In genomic region chrX:154486052-154486395, GRCh38 we compare ENCODE assay signal across 8 cellular contexts. TPM values are rescaled to one million over a fixed set of nuclear protein-coding genes. Genes with fewer than 3 reads are reported as not detected.
A peak's percentile ranks its signal among the peaks of the same experiment; 100 is the strongest.
DNase-seq lines count a peak whose midpoint lies in the region; ATAC-seq, FAIRE-seq and TF ChIP-seq lines count a peak whose summit lies in the region.

No MANE protein-coding gene starts in this region.

- H3K27me3 ChIP-seq in CD8-positive, alpha-beta memory T cell (ENCODE audit: insufficient read depth, low read length, poor library complexity, severe bottlenecking), result no peaks in the 10 kb centered on the region
- H3K27me3 ChIP-seq in MG63, result no peaks in the 10 kb centered on the region
- no peaks in the 10 kb centered on the region for H3K27me3 ChIP-seq in keratinocyte (ENCODE audit: control insufficient read depth, extremely low read depth, insufficient read depth, low read length)

- H3K4me2 ChIP-seq in keratinocyte (ENCODE audit: control insufficient read depth, extremely low read depth, insufficient read depth, low read depth, low read length), result peak overlapping the region; percentile 70

- H3K27ac ChIP-seq in CD8-positive, alpha-beta memory T cell (ENCODE audit: low read depth, low read length), result peak overlapping the region; percentile 70
- H3K27ac ChIP-seq in keratinocyte (ENCODE audit: control insufficient read depth, insufficient read depth, low read length), result no peak overlapping the region

- peak overlapping the region; percentile 60 for H3K9ac ChIP-seq in keratinocyte (ENCODE audit: control insufficient read depth, extremely low read depth, insufficient read depth, low read length)

- H3K4me3 Mint-ChIP-seq in CD8-positive, alpha-beta memory T cell, result peak overlapping the region in 3 of 7 donors; percentile 18 to 26 (median 23)
- H3K4me3 Mint-ChIP-seq in stimulated activated memory B cell treated with anti-CD40 and anti-IgM and Interleukin-4, amounts not matched to agents 10 μg/mL and 1 μg/mL and 100 μg/mL, for 72 hours, result peak overlapping the region; percentile 69

- H3K4me3 ChIP-seq in CD8-positive, alpha-beta memory T cell (ENCODE audit: low read length), result peak overlapping the region; percentile 34
- H3K4me3 ChIP-seq in MG63 (peak overlapping the region; percentile 59), astrocyte of the cerebellum (ENCODE audit: low read depth, low read length) (peak overlapping the region; percentile 46), keratinocyte (ENCODE audit: control insufficient read depth in 2 of 3, extremely low read depth in 1 of 3, insufficient read depth in 2 of 3, low read depth in 1 of 3, low read length in 3 of 3) (peak overlapping the region; percentile 47 to 58 (median 55))

- H3K27me3 Mint-ChIP-seq in CD8-positive, alpha-beta memory T cell, result peaks cover 0 to 12% of the 10 kb centered on the region in 2 donors
- no peaks in the 10 kb centered on the region for H3K27me3 Mint-ChIP-seq in stimulated activated memory B cell treated with anti-CD40 and anti-IgM and Interleukin-4, amounts not matched to agents 10 μg/mL and 1 μg/mL and 100 μg/mL, for 72 hours

- CTCF ChIA-PET in CD8-positive, alpha-beta memory T cell (lab: Charles Lee), result interaction anchor here (0.8 kb wide), 1 partner anchor 49 kb away, joined by 3 read pairs; no protein-coding TSS in a partner anchor

- in situ Hi-C loops in astrocyte of the cerebellum (cut with HindIII; ENCODE audit: low sequenced_read_pairs), result loop anchor here (5.0 kb wide), 1 partner anchor 39 kb away; no protein-coding TSS in a partner anchor

- peak; percentile 22 to 61 (median 36) for DNase-seq in CD8-positive, alpha-beta memory T cell
- peak; percentile 15 for DNase-seq in MG63
- DNase-seq in astrocyte of the cerebellum (ENCODE audit: low read depth), result no peak
- DNase-seq in keratinocyte (ENCODE audit: low read depth, low spot score), result no peak
- no peak for DNase-seq in NCI-H510A treated with DMSO at 0.1 percent for 48 hours (lab: John Stamatoyannopoulos, UW)
- DNase-seq in NK-92 (lab: John Stamatoyannopoulos, UW; ENCODE audit: unreplicated experiment), result no peak

- ATAC-seq in stimulated activated memory B cell treated with anti-CD40 and anti-IgM and Interleukin-4, amounts not matched to agents 10 μg/mL and 1 μg/mL and 100 μg/mL, for 72 hours, result no peak
- no peak for ATAC-seq in HG03460 (IDR thresholded peaks at IDR 0.05; ENCODE audit: unreplicated experiment)

- no peaks in the 10 kb centered on the region for H3K36me3 ChIP-seq in CD8-positive, alpha-beta memory T cell (ENCODE audit: insufficient read depth, low read length)
- peaks cover 16% of the 10 kb centered on the region for H3K36me3 ChIP-seq in MG63
- H3K36me3 ChIP-seq in keratinocyte (ENCODE audit: control insufficient read depth in 2 of 2, extremely low read depth in 1 of 2, insufficient read depth in 2 of 2, low read length in 2 of 2), result peaks cover 5 to 8% of the 10 kb centered on the region in 2 experiments

- H4K20me1 ChIP-seq in keratinocyte (ENCODE audit: control insufficient read depth, extremely low read depth, insufficient read depth, low read length), result no peaks in the 10 kb centered on the region

- no peak for FAIRE-seq in keratinocyte (lab: Jason Lieb, UNC)

- H3K27ac Mint-ChIP-seq in CD8-positive, alpha-beta memory T cell, result peak overlapping the region in 1 of 8 donors; percentile 23
- H3K27ac Mint-ChIP-seq in stimulated activated memory B cell treated with anti-CD40 and anti-IgM and Interleukin-4, amounts not matched to agents 10 μg/mL and 1 μg/mL and 100 μg/mL, for 72 hours, result no peak overlapping the region

- H3K9me1 ChIP-seq in keratinocyte (ENCODE audit: control insufficient read depth, extremely low read depth, insufficient read depth, low read length), result no peaks in the 10 kb centered on the region

- H3K4me1 ChIP-seq in CD8-positive, alpha-beta memory T cell (ENCODE audit: insufficient read depth, low read length), result peaks cover 19% of the 10 kb centered on the region
- peaks cover 13% of the 10 kb centered on the region for H3K4me1 ChIP-seq in keratinocyte (ENCODE audit: control insufficient read depth, extremely low read depth, insufficient read depth, low read length)

- no peak for TF ChIP-seq CTCF in astrocyte of the cerebellum (IDR thresholded peaks at IDR 0.05; ENCODE audit: low read depth, low read length, missing control alignments)
- TF ChIP-seq CTCF in keratinocyte (optimal IDR thresholded peaks at IDR 0.05 in 1 of 3, IDR thresholded peaks at IDR 0.05 in 1 of 3, conservative IDR thresholded peaks at IDR 0.05 in 1 of 3; ENCODE audit: extremely low read depth in 1 of 3, insufficient read depth in 2 of 3, low read length in 3 of 3), result no peak

- dilution Hi-C loops in keratinocyte (cut with MboI; ENCODE audit: extremely low pct_ligation_motif_present, low sequenced_read_pairs), result no loop called here

- peaks cover 11% of the 10 kb centered on the region for H3K79me2 ChIP-seq in keratinocyte (ENCODE audit: control insufficient read depth, insufficient read depth, low read length)

- H2AFZ ChIP-seq in keratinocyte (ENCODE audit: control insufficient read depth, low read length), result no peak overlapping the region

- H3K9me3 ChIP-seq in CD8-positive, alpha-beta memory T cell (ENCODE audit: low read length), result no peaks in the 10 kb centered on the region
- no peaks in the 10 kb centered on the region for H3K9me3 ChIP-seq in MG63
- no peaks in the 10 kb centered on the region for H3K9me3 ChIP-seq in keratinocyte (ENCODE audit: control insufficient read depth, low read depth, low read length)

- H3K9me3 Mint-ChIP-seq in CD8-positive, alpha-beta memory T cell, result no peaks in the 10 kb centered on the region
- H3K9me3 Mint-ChIP-seq in stimulated activated memory B cell treated with anti-CD40 and anti-IgM and Interleukin-4, amounts not matched to agents 10 μg/mL and 1 μg/mL and 100 μg/mL, for 72 hours, result no peaks in the 10 kb centered on the region

- peaks cover 12 to 45% (median 26%) of the 10 kb centered on the region in 3 donors for H3K4me1 Mint-ChIP-seq in CD8-positive, alpha-beta memory T cell
- peaks cover 50% of the 10 kb centered on the region for H3K4me1 Mint-ChIP-seq in stimulated activated memory B cell treated with anti-CD40 and anti-IgM and Interleukin-4, amounts not matched to agents 10 μg/mL and 1 μg/mL and 100 μg/mL, for 72 hours

- POLR2A ChIA-PET in CD8-positive, alpha-beta memory T cell (lab: Charles Lee), result interaction anchor here (0.6 to 2.2 kb wide), 4 partner anchors 11 to 492 kb away, joined by 3 to 15 read pairs (median 6); partner anchors contain the start of gene RPL10

- peaks cover 0 to 29% (median 4%) of the 10 kb centered on the region in 3 donors for H3K36me3 Mint-ChIP-seq in CD8-positive, alpha-beta memory T cell
- H3K36me3 Mint-ChIP-seq in stimulated activated memory B cell treated with anti-CD40 and anti-IgM and Interleukin-4, amounts not matched to agents 10 μg/mL and 1 μg/mL and 100 μg/mL, for 72 hours, result peaks cover 14% of the 10 kb centered on the region

RNA-seq across cellular contexts. Expression of gene UBL4A, which starts 0.4 kb away (rescaled TPM):
- 10 to 100 TPM; 58.9 to 64.3 TPM for total RNA-seq in CD8-positive, alpha-beta memory T cell
- polyA plus RNA-seq in CD8-positive, alpha-beta memory T cell, result 55.3 TPM
- 51.9 and 101 TPM in 2 replicates for total RNA-seq in MG63 (2014; rRNA removed; shearing (Covaris generic); ENCODE audit: low replicate concordance)
- polyA plus RNA-seq in keratinocyte, result 15.2 to 26.7 TPM (median 20.4 TPM) in 3 replicates
- 6.4 TPM for polyA plus RNA-seq in keratinocyte (2011; ENCODE audit: low read depth)
- 17.7 and 25.1 TPM in 2 replicates for polyA plus RNA-seq in keratinocyte (2011; cell fraction: cytosol; rRNA removed)
- 10.3 and 13.2 TPM in 2 replicates for polyA plus RNA-seq in keratinocyte (2011; cell fraction: nucleus; rRNA removed)
- polyA plus RNA-seq in keratinocyte (2012; ENCODE audit: low replicate concordance), result 16.5 and 25.0 TPM in 2 replicates
- polyA minus RNA-seq in keratinocyte, result 18.1 to 23.2 TPM (median 22.4 TPM) in 3 replicates
- polyA minus RNA-seq in keratinocyte (2011; cell fraction: cytosol; rRNA and poly(A)+ RNA removed), result 31.3 TPM
- 8.1 and 10.2 TPM in 2 replicates for polyA minus RNA-seq in keratinocyte (2011; cell fraction: nucleus; rRNA and poly(A)+ RNA removed)

RNA-seq across cellular contexts. Expression of gene SLC10A3, which starts 4.4 kb away (rescaled TPM):
- 10 to 100 TPM; 40.8 to 45.7 TPM for total RNA-seq in CD8-positive, alpha-beta memory T cell
- polyA plus RNA-seq in CD8-positive, alpha-beta memory T cell, result 81.0 TPM
- total RNA-seq in MG63 (2014; rRNA removed; shearing (Covaris generic); ENCODE audit: low replicate concordance), result 5.1 and 15.2 TPM in 2 replicates
- 8.1 to 15.9 TPM (median 15.0 TPM) in 3 replicates for polyA plus RNA-seq in keratinocyte
- 4.8 TPM for polyA plus RNA-seq in keratinocyte (2011; ENCODE audit: low read depth)
- 8.3 and 17.7 TPM in 2 replicates for polyA plus RNA-seq in keratinocyte (2011; cell fraction: cytosol; rRNA removed)
- polyA plus RNA-seq in keratinocyte (2011; cell fraction: nucleus; rRNA removed), result 9.8 and 14.2 TPM in 2 replicates
- polyA plus RNA-seq in keratinocyte (2012; ENCODE audit: low replicate concordance), result 21.3 and 30.3 TPM in 2 replicates
- polyA minus RNA-seq in keratinocyte, result 11.3 to 18.4 TPM (median 17.8 TPM) in 3 replicates
- 27.4 TPM for polyA minus RNA-seq in keratinocyte (2011; cell fraction: cytosol; rRNA and poly(A)+ RNA removed)
- 11.1 and 13.3 TPM in 2 replicates for polyA minus RNA-seq in keratinocyte (2011; cell fraction: nucleus; rRNA and poly(A)+ RNA removed)

RNA-seq across cellular contexts. Expression of gene LAGE3, which starts 6.9 kb away (rescaled TPM):
- 10 to 100 TPM; 72.5 to 74.6 TPM for total RNA-seq in CD8-positive, alpha-beta memory T cell
- 51.2 TPM for polyA plus RNA-seq in CD8-positive, alpha-beta memory T cell
- 20.5 and 25.7 TPM in 2 replicates for total RNA-seq in MG63 (2014; rRNA removed; shearing (Covaris generic); ENCODE audit: low replicate concordance)
- 6.3 to 11.4 TPM (median 9.3 TPM) in 3 replicates for polyA plus RNA-seq in keratinocyte
- 3.3 TPM for polyA plus RNA-seq in keratinocyte (2011; ENCODE audit: low read depth)
- 6.4 and 9.9 TPM in 2 replicates for polyA plus RNA-seq in keratinocyte (2011; cell fraction: cytosol; rRNA removed)
- polyA plus RNA-seq in keratinocyte (2011; cell fraction: nucleus; rRNA removed), result 2.3 and 2.8 TPM in 2 replicates
- 13.8 and 14.4 TPM in 2 replicates for polyA plus RNA-seq in keratinocyte (2012; ENCODE audit: low replicate concordance)
- 2.7 to 4.3 TPM (median 3.4 TPM) in 3 replicates for polyA minus RNA-seq in keratinocyte
- polyA minus RNA-seq in keratinocyte (2011; cell fraction: cytosol; rRNA and poly(A)+ RNA removed), result 14.6 TPM
- polyA minus RNA-seq in keratinocyte (2011; cell fraction: nucleus; rRNA and poly(A)+ RNA removed), result 1.4 TPM in 2 replicates

RNA-seq across cellular contexts. Expression of gene PLXNA3, which starts 27.9 kb away (rescaled TPM):
- total RNA-seq in CD8-positive, alpha-beta memory T cell, result 10 to 100 TPM; 34.1 to 39.2 TPM
- polyA plus RNA-seq in CD8-positive, alpha-beta memory T cell, result 0.79 TPM
- total RNA-seq in MG63 (2014; rRNA removed; shearing (Covaris generic); ENCODE audit: low replicate concordance), result 0.27 and 5.0 TPM in 2 replicates
- polyA plus RNA-seq in keratinocyte, result 7.6 to 14.2 TPM (median 13.0 TPM) in 3 replicates
- polyA plus RNA-seq in keratinocyte (2011; ENCODE audit: low read depth), result 4.0 TPM
- 4.0 and 5.3 TPM in 2 replicates for polyA plus RNA-seq in keratinocyte (2011; cell fraction: cytosol; rRNA removed)
- 71.8 and 104 TPM in 2 replicates for polyA plus RNA-seq in keratinocyte (2011; cell fraction: nucleus; rRNA removed)
- polyA plus RNA-seq in keratinocyte (2012; ENCODE audit: low replicate concordance), result 11.7 and 20.8 TPM in 2 replicates
- 21.9 to 111 TPM (median 32.0 TPM) in 3 replicates for polyA minus RNA-seq in keratinocyte
- 8.8 TPM for polyA minus RNA-seq in keratinocyte (2011; cell fraction: cytosol; rRNA and poly(A)+ RNA removed)
- polyA minus RNA-seq in keratinocyte (2011; cell fraction: nucleus; rRNA and poly(A)+ RNA removed), result 47.2 and 62.8 TPM in 2 replicates

RNA-seq across cellular contexts. Expression of gene FAM3A, which starts 30.0 kb away (rescaled TPM):
- 10 to 100 TPM; 28.4 to 29.4 TPM for total RNA-seq in CD8-positive, alpha-beta memory T cell
- polyA plus RNA-seq in CD8-positive, alpha-beta memory T cell, result 29.6 TPM
- total RNA-seq in MG63 (2014; rRNA removed; shearing (Covaris generic); ENCODE audit: low replicate concordance), result 22.3 and 48.2 TPM in 2 replicates
- polyA plus RNA-seq in keratinocyte, result 15.8 to 25.3 TPM (median 21.4 TPM) in 3 replicates
- 19.8 TPM for polyA plus RNA-seq in keratinocyte (2011; ENCODE audit: low read depth)
- 11.1 and 28.1 TPM in 2 replicates for polyA plus RNA-seq in keratinocyte (2011; cell fraction: cytosol; rRNA removed)
- 29.6 and 37.3 TPM in 2 replicates for polyA plus RNA-seq in keratinocyte (2011; cell fraction: nucleus; rRNA removed)
- polyA plus RNA-seq in keratinocyte (2012; ENCODE audit: low replicate concordance), result 24.7 and 30.7 TPM in 2 replicates
- 10.1 to 21.9 TPM (median 15.6 TPM) in 3 replicates for polyA minus RNA-seq in keratinocyte
- polyA minus RNA-seq in keratinocyte (2011; cell fraction: cytosol; rRNA and poly(A)+ RNA removed), result 34.1 TPM
- 8.4 and 12.6 TPM in 2 replicates for polyA minus RNA-seq in keratinocyte (2011; cell fraction: nucleus; rRNA and poly(A)+ RNA removed)

Comparison
In these comparisons a context has a peak if more than half of its experiments do, and no peak if none do; other contexts are left out.
1. DNase-seq: peak in CD8-positive, alpha-beta memory T cell (5 of 5) and MG63 (single experiment); none in astrocyte of the cerebellum (single experiment), keratinocyte (single experiment), NCI-H510A treated with DMSO at 0.1 percent for 48 hours (single experiment) and NK-92 (single experiment).
2. Peak in every context shown above with its lines, with median percentiles within 50 percentile points of each other: H3K4me3 ChIP-seq.